11 cellular contexts compared by ENCODE assay signal in the genomic region with DNA sequence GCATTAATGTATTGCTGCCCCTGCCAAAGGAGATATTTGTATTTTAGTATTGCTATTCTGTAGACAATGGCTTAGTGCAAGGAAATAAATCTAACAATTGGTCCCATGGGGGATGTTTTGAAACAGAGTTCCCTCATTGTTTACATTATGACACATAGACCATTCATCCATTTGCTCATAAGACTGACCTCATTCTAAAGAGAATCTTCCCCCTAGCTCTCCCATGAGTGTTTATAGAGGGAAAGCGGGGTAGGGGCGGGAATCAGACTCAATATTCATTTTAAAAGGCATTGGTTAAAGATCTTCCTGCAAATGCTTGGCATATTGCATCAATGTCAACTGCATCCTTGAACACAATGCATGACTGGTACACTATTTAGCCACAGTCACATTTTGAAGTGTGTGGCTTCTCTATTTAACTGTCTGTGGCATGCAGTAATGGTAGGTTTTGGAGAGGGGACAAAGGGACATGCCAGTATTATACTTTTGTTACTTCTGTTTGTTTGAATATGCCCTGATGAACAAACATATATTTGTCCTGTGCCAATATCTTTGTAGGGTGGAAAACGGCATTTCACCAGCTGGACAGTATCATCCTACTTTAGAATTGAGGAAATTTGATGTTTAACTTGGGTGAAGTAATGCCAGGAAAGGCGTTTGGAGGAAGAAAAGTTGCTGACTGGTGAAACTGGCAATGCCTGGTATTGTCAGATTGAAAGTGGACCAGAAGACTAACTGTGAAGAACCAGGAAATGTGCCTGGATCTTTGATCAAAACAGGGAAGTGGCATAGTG.
DNase-seq lines count a peak whose midpoint lies in the region; ATAC-seq, FAIRE-seq and TF ChIP-seq lines count a peak whose summit lies in the region.
"Had no signal": no experiment of that assay in that cellular context is flagged by ENCODE, and none has a peak within 500 bp of the region (broad histone marks: within the 10 kb centered on the region; RNA-seq: fewer than 3 reads in every experiment).

No MANE protein-coding gene starts in this region.

- peaks cover 9% of the 10 kb centered on the region for H3K27me3 Mint-ChIP-seq in stimulated activated naive CD8-positive, alpha-beta T cell treated with anti-CD3 and anti-CD28 coated beads, Interleukin-15, amount 100 ng/mL, for 72 hours

- peak; percentile 71 for DNase-seq in H4 (ENCODE audit: low spot score)
- peak; percentile 37 for DNase-seq in NCI-H774 (lab: John Stamatoyannopoulos, UW)
- DNase-seq in epithelial cell of proximal tubule (ENCODE audit: low read depth), result peak; percentile 40
- DNase-seq in GM12891 (ENCODE audit: insufficient read length, low spot score), result no peak
- no peak for DNase-seq in activated T-cell treated with anti-CD3 and anti-CD28 coated beads for 4 hours
- no peak for DNase-seq in stimulated activated naive CD8-positive, alpha-beta T cell treated with anti-CD3 and anti-CD28 coated beads, Interleukin-15, amount 100 ng/mL, for 72 hours
- DNase-seq: dorsolateral prefrontal cortex had no signal

- H3K27me3 ChIP-seq in skeletal muscle satellite cell (ENCODE audit: control insufficient read depth, insufficient read depth, low read length), result peaks cover 10% of the 10 kb centered on the region
- H3K27me3 ChIP-seq: dorsolateral prefrontal cortex had no signal

- H3K4me1 ChIP-seq in skeletal muscle satellite cell (ENCODE audit: control insufficient read depth, insufficient read depth, low read length), result peaks cover 25% of the 10 kb centered on the region

- peak overlapping the region; percentile 48 for H3K4me2 ChIP-seq in skeletal muscle satellite cell (ENCODE audit: low read length)

- no peak for FAIRE-seq in GM12891 (lab: Jason Lieb, UNC)
- FAIRE-seq: GM12892 had no signal

- H3K4me3 ChIP-seq in epithelial cell of proximal tubule (ENCODE audit: low read depth, low read length), result no peak overlapping the region
- H3K4me3 ChIP-seq in skeletal muscle satellite cell (ENCODE audit: low read length), result peak overlapping the region; percentile 17
- H3K4me3 ChIP-seq: dorsolateral prefrontal cortex, lung had no signal

- TF ChIP-seq CTCF in epithelial cell of proximal tubule (conservative IDR thresholded peaks at IDR 0.05; ENCODE audit: low read depth, low read length), result no peak

- no peak overlapping the region for H3K27ac Mint-ChIP-seq in stimulated activated naive CD8-positive, alpha-beta T cell treated with anti-CD3 and anti-CD28 coated beads, Interleukin-15, amount 100 ng/mL, for 72 hours

- no peak for ATAC-seq in stimulated activated naive CD8-positive, alpha-beta T cell treated with anti-CD3 and anti-CD28 coated beads, Interleukin-15, amount 100 ng/mL, for 72 hours
- ATAC-seq: Right ventricle myocardium inferior had no signal

- no peak overlapping the region for H3K9ac ChIP-seq in skeletal muscle satellite cell (ENCODE audit: low read depth, low read length)

- H3K9me3 ChIP-seq in skeletal muscle satellite cell (replicated peaks; ENCODE audit: low read length), result no peaks in the 10 kb centered on the region

- H3K4me3 Mint-ChIP-seq in stimulated activated naive CD8-positive, alpha-beta T cell treated with anti-CD3 and anti-CD28 coated beads, Interleukin-15, amount 100 ng/mL, for 72 hours, result no peak overlapping the region

- no peaks in the 10 kb centered on the region for H3K4me1 Mint-ChIP-seq in stimulated activated naive CD8-positive, alpha-beta T cell treated with anti-CD3 and anti-CD28 coated beads, Interleukin-15, amount 100 ng/mL, for 72 hours

- TF ChIP-seq POLR2A in GM12891 (IDR thresholded peaks at IDR 0.05; ENCODE audit: low read depth, low read length), result no peak

- H3K36me3 ChIP-seq in skeletal muscle satellite cell (ENCODE audit: insufficient read depth, low read length), result no peaks in the 10 kb centered on the region

- no peaks in the 10 kb centered on the region for H3K9me3 Mint-ChIP-seq in stimulated activated naive CD8-positive, alpha-beta T cell treated with anti-CD3 and anti-CD28 coated beads, Interleukin-15, amount 100 ng/mL, for 72 hours

TF ChIP-seq in GM12891, 5 proteins besides CTCF, POLR2A, EP300 and RAD21:
- TF ChIP-seq TAF1 (IDR thresholded peaks at IDR 0.05; ENCODE audit: low read depth, low read length) (no peak), POU2F2 (IDR thresholded peaks at IDR 0.05; ENCODE audit: low read depth, low read length) (no peak), PAX5 (IDR thresholded peaks at IDR 0.05; ENCODE audit: insufficient read depth, low read length, severe bottlenecking) (no peak), SPI1 (IDR thresholded peaks at IDR 0.05; ENCODE audit: low read depth, low read length) (no peak), POLR2AphosphoS5 (IDR thresholded peaks at IDR 0.05; ENCODE audit: low read depth, low read length) (no peak)

Comparison
In these comparisons a context has a peak if more than half of its experiments do, and no peak if none do; other contexts are left out.
1. DNase-seq: peak in H4 (single experiment), NCI-H774 (single experiment) and epithelial cell of proximal tubule (single experiment); none in GM12891 (single experiment), activated T-cell treated with anti-CD3 and anti-CD28 coated beads for 4 hours (single experiment) and stimulated activated naive CD8-positive, alpha-beta T cell treated with anti-CD3 and anti-CD28 coated beads, Interleukin-15, amount 100 ng/mL, for 72 hours (0 of 2).